8 cellular contexts compared by ENCODE assay signal in the genomic region with DNA sequence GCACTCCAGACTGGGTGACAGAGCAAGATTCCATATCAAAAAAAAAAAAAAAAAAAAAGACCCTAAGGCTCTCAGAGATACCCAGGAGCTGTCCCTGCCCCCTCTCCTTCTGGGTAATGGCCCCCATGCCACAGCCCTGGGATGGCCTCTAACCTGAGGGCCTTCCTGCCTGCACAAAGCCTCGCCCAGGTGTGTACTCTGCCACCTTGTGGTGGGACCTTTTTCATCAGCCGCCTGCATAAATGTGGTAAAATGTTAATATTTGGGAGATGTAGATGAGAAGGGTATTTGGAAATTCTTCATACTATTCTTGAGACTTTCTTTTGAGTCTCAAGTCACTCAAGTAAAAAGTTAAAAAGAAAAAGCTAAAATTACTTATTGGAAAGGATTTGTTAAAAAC.
DNase-seq lines count a peak whose midpoint lies in the region; ATAC-seq and TF ChIP-seq lines count a peak whose summit lies in the region.

No MANE protein-coding gene starts in this region.

- TF ChIP-seq POLR2A in erythroblast (IDR thresholded peaks at IDR 0.05; ENCODE audit: low read length) = no peak

- ATAC-seq in GM21737 (IDR thresholded peaks at IDR 0.05; ENCODE audit: unreplicated experiment) = no peak
- ATAC-seq in HG02763 (IDR thresholded peaks at IDR 0.05; ENCODE audit: unreplicated experiment) = no peak

- H3K4me3 ChIP-seq in WI38 (ENCODE audit: low read depth, low read length) = no peak overlapping the region

- peak; percentile 31; the same call in 1 of the 2 replicates for TF ChIP-seq CTCF in WI38 (IDR thresholded peaks at IDR 0.05; ENCODE audit: low read depth, low read length)

- DNase-seq in CD1c-positive myeloid dendritic cell (ENCODE audit: extremely low spot score) (peak; percentile 18), HCEC 1CT (peak; percentile 3), erythroblast (lab: John Stamatoyannopoulos, UW) (peak; percentile 38 to 58), pons (ENCODE audit: low spot score) (no peak)
- DNase-seq in stimulated activated CD4-positive, alpha-beta T cell treated with anti-CD3 and anti-CD28 coated beads, Interleukin-4, amount 100 ng/mL, for 24 hours = peak; percentile 53
